1 cellular context compared by ENCODE assay signal in the genomic region with DNA sequence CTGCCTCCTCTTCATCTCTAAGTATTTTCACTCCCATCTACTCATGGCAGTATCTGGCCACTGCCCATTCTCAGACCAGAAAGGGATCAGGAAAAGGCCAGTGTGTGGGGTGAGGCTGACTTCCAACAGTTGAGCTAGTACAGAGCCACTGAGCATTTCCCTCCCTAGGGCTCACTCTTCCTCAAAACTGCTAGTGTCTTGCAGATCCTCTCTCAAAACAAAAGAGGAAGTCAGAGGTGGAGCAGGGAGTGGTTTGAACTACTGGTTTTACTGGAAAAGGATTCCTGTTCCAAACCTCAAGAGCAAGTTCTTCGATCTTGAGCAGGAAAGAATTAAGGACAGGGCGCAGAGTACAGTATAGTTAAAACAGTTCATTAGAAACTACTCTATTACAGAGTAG.
TF ChIP-seq lines count a peak whose summit lies in the region.

No MANE protein-coding gene starts in this region.

TF ChIP-seq in IMR-90, 13 proteins besides CTCF, POLR2A, EP300 and RAD21 (continued from another document):
- TF ChIP-seq, protein P1, sequence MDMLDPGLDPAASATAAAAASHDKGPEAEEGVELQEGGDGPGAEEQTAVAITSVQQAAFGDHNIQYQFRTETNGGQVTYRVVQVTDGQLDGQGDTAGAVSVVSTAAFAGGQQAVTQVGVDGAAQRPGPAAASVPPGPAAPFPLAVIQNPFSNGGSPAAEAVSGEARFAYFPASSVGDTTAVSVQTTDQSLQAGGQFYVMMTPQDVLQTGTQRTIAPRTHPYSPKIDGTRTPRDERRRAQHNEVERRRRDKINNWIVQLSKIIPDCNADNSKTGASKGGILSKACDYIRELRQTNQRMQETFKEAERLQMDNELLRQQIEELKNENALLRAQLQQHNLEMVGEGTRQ (IDR thresholded peaks at IDR 0.05; ENCODE audit: low read depth, low read length): no peak
- TF ChIP-seq NFE2L2 (IDR thresholded peaks at IDR 0.05; ENCODE audit: low read depth, low read length): no peak
- no peak for TF ChIP-seq RFX5 (IDR thresholded peaks at IDR 0.05; ENCODE audit: low read depth, low read length)
TF ChIP-seq in IMR-90: peak in this region for 0.
